Comparison of ENCODE assay signal across 2 cellular contexts in the genomic region with DNA sequence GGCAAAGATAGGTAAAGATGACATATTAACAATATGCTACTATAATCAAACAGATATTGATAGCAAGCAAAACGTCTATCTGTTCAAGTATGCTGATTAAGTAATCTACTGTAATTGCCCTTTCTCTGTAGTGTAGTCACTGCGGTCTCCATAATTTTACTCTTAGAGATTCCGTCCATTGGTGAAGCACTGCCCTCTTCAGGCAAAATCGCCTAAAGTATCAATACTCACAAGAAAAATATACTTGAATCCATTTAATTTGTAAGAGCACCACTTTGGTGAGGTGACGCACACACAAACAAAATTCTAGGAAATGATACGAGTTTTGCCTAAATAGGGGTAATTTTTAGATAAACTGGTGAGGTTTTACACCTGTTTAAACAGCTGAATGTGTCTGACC.
TF ChIP-seq lines count a peak whose summit lies in the region.

No MANE protein-coding gene starts in this region.

TF ChIP-seq in GM23338, 12 proteins besides CTCF, POLR2A, EP300 and RAD21 (continued from another document):
- TF ChIP-seq EZH2 (IDR thresholded peaks at IDR 0.05; ENCODE audit: low read depth, unreplicated experiment) (no peak), ZNF114 (CRISPR knock-in tag; IDR thresholded peaks at IDR 0.05) (no peak), ETS1 (IDR thresholded peaks at IDR 0.05) (no peak), NANOG (IDR thresholded peaks at IDR 0.05; ENCODE audit: borderline replicate concordance) (no peak), EZH2phosphoT487 (IDR thresholded peaks at IDR 0.05; ENCODE audit: unreplicated experiment) (no peak)
- TF ChIP-seq, protein P1, sequence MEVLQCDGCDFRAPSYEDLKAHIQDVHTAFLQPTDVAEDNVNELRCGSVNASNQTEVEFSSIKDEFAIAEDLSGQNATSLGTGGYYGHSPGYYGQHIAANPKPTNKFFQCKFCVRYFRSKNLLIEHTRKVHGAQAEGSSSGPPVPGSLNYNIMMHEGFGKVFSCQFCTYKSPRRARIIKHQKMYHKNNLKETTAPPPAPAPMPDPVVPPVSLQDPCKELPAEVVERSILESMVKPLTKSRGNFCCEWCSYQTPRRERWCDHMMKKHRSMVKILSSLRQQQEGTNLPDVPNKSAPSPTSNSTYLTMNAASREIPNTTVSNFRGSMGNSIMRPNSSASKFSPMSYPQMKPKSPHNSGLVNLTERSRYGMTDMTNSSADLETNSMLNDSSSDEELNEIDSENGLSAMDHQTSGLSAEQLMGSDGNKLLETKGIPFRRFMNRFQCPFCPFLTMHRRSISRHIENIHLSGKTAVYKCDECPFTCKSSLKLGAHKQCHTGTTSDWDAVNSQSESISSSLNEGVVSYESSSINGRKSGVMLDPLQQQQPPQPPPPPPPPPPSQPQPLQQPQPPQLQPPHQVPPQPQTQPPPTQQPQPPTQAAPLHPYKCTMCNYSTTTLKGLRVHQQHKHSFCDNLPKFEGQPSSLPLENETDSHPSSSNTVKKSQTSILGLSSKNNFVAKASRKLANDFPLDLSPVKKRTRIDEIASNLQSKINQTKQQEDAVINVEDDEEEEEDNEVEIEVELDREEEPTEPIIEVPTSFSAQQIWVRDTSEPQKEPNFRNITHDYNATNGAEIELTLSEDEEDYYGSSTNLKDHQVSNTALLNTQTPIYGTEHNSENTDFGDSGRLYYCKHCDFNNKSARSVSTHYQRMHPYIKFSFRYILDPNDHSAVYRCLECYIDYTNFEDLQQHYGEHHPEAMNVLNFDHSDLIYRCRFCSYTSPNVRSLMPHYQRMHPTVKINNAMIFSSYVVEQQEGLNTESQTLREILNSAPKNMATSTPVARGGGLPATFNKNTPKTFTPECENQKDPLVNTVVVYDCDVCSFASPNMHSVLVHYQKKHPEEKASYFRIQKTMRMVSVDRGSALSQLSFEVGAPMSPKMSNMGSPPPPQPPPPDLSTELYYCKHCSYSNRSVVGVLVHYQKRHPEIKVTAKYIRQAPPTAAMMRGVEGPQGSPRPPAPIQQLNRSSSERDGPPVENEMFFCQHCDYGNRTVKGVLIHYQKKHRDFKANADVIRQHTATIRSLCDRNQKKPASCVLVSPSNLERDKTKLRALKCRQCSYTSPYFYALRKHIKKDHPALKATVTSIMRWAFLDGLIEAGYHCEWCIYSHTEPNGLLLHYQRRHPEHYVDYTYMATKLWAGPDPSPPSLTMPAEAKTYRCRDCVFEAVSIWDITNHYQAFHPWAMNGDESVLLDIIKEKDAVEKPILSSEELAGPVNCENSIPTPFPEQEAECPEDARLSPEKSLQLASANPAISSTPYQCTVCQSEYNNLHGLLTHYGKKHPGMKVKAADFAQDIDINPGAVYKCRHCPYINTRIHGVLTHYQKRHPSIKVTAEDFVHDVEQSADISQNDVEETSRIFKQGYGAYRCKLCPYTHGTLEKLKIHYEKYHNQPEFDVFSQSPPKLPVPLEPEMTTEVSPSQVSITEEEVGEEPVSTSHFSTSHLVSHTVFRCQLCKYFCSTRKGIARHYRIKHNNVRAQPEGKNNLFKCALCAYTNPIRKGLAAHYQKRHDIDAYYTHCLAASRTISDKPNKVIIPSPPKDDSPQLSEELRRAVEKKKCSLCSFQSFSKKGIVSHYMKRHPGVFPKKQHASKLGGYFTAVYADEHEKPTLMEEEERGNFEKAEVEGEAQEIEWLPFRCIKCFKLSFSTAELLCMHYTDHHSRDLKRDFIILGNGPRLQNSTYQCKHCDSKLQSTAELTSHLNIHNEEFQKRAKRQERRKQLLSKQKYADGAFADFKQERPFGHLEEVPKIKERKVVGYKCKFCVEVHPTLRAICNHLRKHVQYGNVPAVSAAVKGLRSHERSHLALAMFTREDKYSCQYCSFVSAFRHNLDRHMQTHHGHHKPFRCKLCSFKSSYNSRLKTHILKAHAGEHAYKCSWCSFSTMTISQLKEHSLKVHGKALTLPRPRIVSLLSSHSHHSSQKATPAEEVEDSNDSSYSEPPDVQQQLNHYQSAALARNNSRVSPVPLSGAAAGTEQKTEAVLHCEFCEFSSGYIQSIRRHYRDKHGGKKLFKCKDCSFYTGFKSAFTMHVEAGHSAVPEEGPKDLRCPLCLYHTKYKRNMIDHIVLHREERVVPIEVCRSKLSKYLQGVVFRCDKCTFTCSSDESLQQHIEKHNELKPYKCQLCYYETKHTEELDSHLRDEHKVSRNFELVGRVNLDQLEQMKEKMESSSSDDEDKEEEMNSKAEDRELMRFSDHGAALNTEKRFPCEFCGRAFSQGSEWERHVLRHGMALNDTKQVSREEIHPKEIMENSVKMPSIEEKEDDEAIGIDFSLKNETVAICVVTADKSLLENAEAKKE (CRISPR knock-in tag; IDR thresholded peaks at IDR 0.05), result no peak
- TF ChIP-seq, protein P2, sequence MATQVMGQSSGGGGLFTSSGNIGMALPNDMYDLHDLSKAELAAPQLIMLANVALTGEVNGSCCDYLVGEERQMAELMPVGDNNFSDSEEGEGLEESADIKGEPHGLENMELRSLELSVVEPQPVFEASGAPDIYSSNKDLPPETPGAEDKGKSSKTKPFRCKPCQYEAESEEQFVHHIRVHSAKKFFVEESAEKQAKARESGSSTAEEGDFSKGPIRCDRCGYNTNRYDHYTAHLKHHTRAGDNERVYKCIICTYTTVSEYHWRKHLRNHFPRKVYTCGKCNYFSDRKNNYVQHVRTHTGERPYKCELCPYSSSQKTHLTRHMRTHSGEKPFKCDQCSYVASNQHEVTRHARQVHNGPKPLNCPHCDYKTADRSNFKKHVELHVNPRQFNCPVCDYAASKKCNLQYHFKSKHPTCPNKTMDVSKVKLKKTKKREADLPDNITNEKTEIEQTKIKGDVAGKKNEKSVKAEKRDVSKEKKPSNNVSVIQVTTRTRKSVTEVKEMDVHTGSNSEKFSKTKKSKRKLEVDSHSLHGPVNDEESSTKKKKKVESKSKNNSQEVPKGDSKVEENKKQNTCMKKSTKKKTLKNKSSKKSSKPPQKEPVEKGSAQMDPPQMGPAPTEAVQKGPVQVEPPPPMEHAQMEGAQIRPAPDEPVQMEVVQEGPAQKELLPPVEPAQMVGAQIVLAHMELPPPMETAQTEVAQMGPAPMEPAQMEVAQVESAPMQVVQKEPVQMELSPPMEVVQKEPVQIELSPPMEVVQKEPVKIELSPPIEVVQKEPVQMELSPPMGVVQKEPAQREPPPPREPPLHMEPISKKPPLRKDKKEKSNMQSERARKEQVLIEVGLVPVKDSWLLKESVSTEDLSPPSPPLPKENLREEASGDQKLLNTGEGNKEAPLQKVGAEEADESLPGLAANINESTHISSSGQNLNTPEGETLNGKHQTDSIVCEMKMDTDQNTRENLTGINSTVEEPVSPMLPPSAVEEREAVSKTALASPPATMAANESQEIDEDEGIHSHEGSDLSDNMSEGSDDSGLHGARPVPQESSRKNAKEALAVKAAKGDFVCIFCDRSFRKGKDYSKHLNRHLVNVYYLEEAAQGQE (IDR thresholded peaks at IDR 0.05; ENCODE audit: unreplicated experiment), result no peak
TF ChIP-seq in GM23338: peak in this region for 0.

TF ChIP-seq in H1, 55 proteins besides CTCF, POLR2A, EP300 and RAD21 (continued from another document):
- TF ChIP-seq, protein P3, sequence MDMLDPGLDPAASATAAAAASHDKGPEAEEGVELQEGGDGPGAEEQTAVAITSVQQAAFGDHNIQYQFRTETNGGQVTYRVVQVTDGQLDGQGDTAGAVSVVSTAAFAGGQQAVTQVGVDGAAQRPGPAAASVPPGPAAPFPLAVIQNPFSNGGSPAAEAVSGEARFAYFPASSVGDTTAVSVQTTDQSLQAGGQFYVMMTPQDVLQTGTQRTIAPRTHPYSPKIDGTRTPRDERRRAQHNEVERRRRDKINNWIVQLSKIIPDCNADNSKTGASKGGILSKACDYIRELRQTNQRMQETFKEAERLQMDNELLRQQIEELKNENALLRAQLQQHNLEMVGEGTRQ (IDR thresholded peaks at IDR 0.05; ENCODE audit: low read length), result no peak
- TF ChIP-seq CREB1 (IDR thresholded peaks at IDR 0.05) (no peak), KDM4A (IDR thresholded peaks at IDR 0.05; ENCODE audit: low read depth, low read length, severe bottlenecking) (no peak), SIN3A (conservative IDR thresholded peaks at IDR 0.05 in 1 of 2, IDR thresholded peaks at IDR 0.05 in 1 of 2; ENCODE audit: low read depth in 1 of 2, low read length in 2 of 2) (no peak), GTF2F1 (IDR thresholded peaks at IDR 0.05; ENCODE audit: borderline replicate concordance, low read depth, low read length) (no peak), SP4 (IDR thresholded peaks at IDR 0.05; ENCODE audit: low read length) (no peak), POU5F1 (IDR thresholded peaks at IDR 0.05; ENCODE audit: low read depth, low read length) (no peak), GABPA (IDR thresholded peaks at IDR 0.05; ENCODE audit: borderline replicate concordance, insufficient read depth, low read length) (no peak), RFX5 (IDR thresholded peaks at IDR 0.05; ENCODE audit: borderline replicate concordance, low read depth, low read length) (no peak), PHF8 (conservative IDR thresholded peaks at IDR 0.05; ENCODE audit: low read depth, low read length) (no peak)
TF ChIP-seq in H1: peak in this region for 0.
